29 cellular contexts compared by ENCODE assay signal in genomic region chr20:60966031-60966430, GRCh38.
"Had no signal": no experiment of that assay in that cellular context is flagged by ENCODE, and none has a peak within 500 bp of the region (broad histone marks: within the 10 kb centered on the region; RNA-seq: fewer than 3 reads in every experiment).

No MANE protein-coding gene starts in this region.

- H3K36me3 ChIP-seq: MG63, SJSA1 had no signal

- H3K4me1 ChIP-seq: SJSA1 had no signal

- ATAC-seq: Panc1 had no signal

- H3K27ac ChIP-seq: PC-9, RWPE1, SJSA1 had no signal

- H3K4me3 ChIP-seq: MG63, PC-9, SJSA1 had no signal

- H3K9ac ChIP-seq: SK-N-SH had no signal

- DNase-seq: Kasumi-1, KG1, MG63, MV-4-11, NCI-H1092, NCI-H1105, NCI-H1417 treated with DMSO at 0.1 percent for 48 hours, NCI-H1436 treated with DMSO at 0.1 percent for 48 hours, NCI-H1694 treated with DMSO at 0.1 percent for 48 hours, NCI-H187 treated with DMSO at 0.1 percent for 48 hours, NCI-H2029, NCI-H2081, NCI-H2171 treated with DMSO at 0.1 percent for 48 hours, NCI-H2227 treated with DMSO at 0.1 percent for 48 hours, NCI-H446 treated with DMSO at 0.1 percent for 48 hours, NCI-H510A, NCI-H524, NCI-H526, NCI-H69, NCI-H748 treated with DMSO at 0.1 percent for 48 hours, NCI-H82, PC-9, Right ventricle myocardium superior, SHP77 treated with DMSO at 0.1 percent for 48 hours, SK-N-SH, SW 1271 had no signal

- H3K27me3 ChIP-seq: MG63, SJSA1 had no signal

- H3K9me3 ChIP-seq: MG63, SJSA1, SK-N-SH had no signal
